1 cellular context compared by ENCODE assay signal in the genomic region with DNA sequence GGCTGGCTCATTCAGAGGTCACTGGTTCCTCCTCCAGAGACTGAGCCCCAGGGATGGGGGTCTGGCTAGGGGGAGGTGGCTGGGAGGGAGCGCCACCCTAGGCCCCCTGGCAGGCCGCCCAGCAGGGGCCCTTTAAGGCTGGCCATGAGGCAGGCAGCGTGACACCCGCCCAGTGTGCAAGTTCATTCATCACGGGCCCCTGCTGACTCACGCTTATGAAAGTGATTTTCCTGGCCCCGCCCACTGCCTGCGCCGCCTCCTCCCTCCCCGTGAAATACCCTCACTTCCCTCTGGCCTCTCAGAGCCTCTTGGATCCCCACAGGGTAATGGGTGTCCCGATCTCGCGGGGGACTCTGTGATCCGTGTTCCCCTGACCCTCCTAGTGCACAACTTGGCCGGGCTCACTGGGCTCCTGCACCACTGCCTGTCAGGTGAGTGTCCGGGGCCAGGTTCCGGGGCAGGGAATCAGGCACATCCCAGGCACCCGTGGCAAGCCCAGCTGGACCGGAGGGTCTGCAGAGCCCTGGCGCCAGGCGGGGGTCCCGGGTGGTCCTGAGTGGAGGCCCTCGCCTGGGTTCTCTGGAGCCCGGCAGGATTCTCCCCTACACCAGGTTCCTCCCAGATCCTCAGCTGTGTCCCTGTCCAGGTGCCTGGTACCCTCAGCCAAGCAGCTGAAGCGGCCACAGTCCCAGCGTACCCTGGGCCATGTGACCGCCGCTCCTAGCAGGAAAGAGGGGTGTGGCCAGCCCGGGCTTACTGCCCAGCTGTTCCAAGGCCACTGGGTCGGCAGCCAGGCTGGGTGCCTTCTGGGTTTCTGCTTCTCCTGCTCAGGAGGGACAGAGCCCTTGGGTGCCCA.
TF ChIP-seq lines count a peak whose summit lies in the region.

A gene with protein sequence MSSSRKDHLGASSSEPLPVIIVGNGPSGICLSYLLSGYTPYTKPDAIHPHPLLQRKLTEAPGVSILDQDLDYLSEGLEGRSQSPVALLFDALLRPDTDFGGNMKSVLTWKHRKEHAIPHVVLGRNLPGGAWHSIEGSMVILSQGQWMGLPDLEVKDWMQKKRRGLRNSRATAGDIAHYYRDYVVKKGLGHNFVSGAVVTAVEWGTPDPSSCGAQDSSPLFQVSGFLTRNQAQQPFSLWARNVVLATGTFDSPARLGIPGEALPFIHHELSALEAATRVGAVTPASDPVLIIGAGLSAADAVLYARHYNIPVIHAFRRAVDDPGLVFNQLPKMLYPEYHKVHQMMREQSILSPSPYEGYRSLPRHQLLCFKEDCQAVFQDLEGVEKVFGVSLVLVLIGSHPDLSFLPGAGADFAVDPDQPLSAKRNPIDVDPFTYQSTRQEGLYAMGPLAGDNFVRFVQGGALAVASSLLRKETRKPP (plus strand): TSS at position 301 of the 856 bp plus-strand sequence. CDS start 4,432 bp downstream, outside the sequence.

TF ChIP-seq in HepG2, 621 proteins besides CTCF, POLR2A, EP300 and RAD21 (continued from another document and continues in another):
- TF ChIP-seq, protein P1, sequence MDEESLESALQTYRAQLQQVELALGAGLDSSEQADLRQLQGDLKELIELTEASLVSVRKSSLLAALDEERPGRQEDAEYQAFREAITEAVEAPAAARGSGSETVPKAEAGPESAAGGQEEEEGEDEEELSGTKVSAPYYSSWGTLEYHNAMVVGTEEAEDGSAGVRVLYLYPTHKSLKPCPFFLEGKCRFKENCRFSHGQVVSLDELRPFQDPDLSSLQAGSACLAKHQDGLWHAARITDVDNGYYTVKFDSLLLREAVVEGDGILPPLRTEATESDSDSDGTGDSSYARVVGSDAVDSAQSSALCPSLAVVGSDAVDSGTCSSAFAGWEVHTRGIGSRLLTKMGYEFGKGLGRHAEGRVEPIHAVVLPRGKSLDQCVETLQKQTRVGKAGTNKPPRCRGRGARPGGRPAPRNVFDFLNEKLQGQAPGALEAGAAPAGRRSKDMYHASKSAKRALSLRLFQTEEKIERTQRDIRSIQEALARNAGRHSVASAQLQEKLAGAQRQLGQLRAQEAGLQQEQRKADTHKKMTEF (CRISPR knock-in tag; IDR thresholded peaks at IDR 0.05): peak; percentile 61; the same call in 1 of the 2 replicates
- TF ChIP-seq THYN1 (CRISPR knock-in tag; IDR thresholded peaks at IDR 0.05; ENCODE audit: borderline replicate concordance, low read depth) (0 out of 2 replicates have a peak, but pooled peaks have one; percentile 32), NCOA5 (CRISPR knock-in tag; IDR thresholded peaks at IDR 0.05) (no peak), NCOA1 (CRISPR knock-in tag; IDR thresholded peaks at IDR 0.05) (no peak), MIER2 (CRISPR knock-in tag; IDR thresholded peaks at IDR 0.05) (peak; percentile 67), NFE2L2 (IDR thresholded peaks at IDR 0.05; ENCODE audit: low read length) (peak; percentile 98), MTA3 (CRISPR knock-in tag; IDR thresholded peaks at IDR 0.05) (no peak), ZNF33A (CRISPR knock-in tag; IDR thresholded peaks at IDR 0.05; ENCODE audit: borderline replicate concordance) (no peak), MTF2 (CRISPR knock-in tag; IDR thresholded peaks at IDR 0.05; ENCODE audit: borderline replicate concordance) (no peak), KAT7 (CRISPR knock-in tag; IDR thresholded peaks at IDR 0.05; ENCODE audit: borderline replicate concordance) (no peak; the same call in 1 of the 2 replicates), MBD4 (IDR thresholded peaks at IDR 0.05; ENCODE audit: borderline replicate concordance, low read length) (no peak), ZNF253 (CRISPR knock-in tag; IDR thresholded peaks at IDR 0.05; ENCODE audit: borderline replicate concordance) (no peak), ZNF672 (CRISPR knock-in tag; IDR thresholded peaks at IDR 0.05) (no peak), GABPA (IDR thresholded peaks at IDR 0.05; ENCODE audit: low read depth, low read length) (no peak), GABPA (CRISPR knock-in tag; IDR thresholded peaks at IDR 0.05; ENCODE audit: low read depth) (peak; percentile 24; the same call in 1 of the 2 replicates), KLF9 (CRISPR knock-in tag; IDR thresholded peaks at IDR 0.05; ENCODE audit: low read depth) (peak; percentile 99), ZSCAN25 (CRISPR knock-in tag; IDR thresholded peaks at IDR 0.05) (0 out of 2 replicates have a peak, but pooled peaks have one; percentile 71), RAD51 (IDR thresholded peaks at IDR 0.05; ENCODE audit: borderline replicate concordance) (no peak)
- TF ChIP-seq, protein P2, sequence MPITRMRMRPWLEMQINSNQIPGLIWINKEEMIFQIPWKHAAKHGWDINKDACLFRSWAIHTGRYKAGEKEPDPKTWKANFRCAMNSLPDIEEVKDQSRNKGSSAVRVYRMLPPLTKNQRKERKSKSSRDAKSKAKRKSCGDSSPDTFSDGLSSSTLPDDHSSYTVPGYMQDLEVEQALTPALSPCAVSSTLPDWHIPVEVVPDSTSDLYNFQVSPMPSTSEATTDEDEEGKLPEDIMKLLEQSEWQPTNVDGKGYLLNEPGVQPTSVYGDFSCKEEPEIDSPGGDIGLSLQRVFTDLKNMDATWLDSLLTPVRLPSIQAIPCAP (CRISPR knock-in tag; IDR thresholded peaks at IDR 0.05; ENCODE audit: low read depth): no peak
- TF ChIP-seq, protein P3, sequence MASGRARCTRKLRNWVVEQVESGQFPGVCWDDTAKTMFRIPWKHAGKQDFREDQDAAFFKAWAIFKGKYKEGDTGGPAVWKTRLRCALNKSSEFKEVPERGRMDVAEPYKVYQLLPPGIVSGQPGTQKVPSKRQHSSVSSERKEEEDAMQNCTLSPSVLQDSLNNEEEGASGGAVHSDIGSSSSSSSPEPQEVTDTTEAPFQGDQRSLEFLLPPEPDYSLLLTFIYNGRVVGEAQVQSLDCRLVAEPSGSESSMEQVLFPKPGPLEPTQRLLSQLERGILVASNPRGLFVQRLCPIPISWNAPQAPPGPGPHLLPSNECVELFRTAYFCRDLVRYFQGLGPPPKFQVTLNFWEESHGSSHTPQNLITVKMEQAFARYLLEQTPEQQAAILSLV (CRISPR knock-in tag; IDR thresholded peaks at IDR 0.05; ENCODE audit: borderline replicate concordance): peak; percentile 69; the same call in 1 of the 2 replicates
- TF ChIP-seq, protein P4, sequence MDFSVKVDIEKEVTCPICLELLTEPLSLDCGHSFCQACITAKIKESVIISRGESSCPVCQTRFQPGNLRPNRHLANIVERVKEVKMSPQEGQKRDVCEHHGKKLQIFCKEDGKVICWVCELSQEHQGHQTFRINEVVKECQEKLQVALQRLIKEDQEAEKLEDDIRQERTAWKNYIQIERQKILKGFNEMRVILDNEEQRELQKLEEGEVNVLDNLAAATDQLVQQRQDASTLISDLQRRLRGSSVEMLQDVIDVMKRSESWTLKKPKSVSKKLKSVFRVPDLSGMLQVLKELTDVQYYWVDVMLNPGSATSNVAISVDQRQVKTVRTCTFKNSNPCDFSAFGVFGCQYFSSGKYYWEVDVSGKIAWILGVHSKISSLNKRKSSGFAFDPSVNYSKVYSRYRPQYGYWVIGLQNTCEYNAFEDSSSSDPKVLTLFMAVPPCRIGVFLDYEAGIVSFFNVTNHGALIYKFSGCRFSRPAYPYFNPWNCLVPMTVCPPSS (IDR thresholded peaks at IDR 0.05): no peak
- TF ChIP-seq, protein P5, sequence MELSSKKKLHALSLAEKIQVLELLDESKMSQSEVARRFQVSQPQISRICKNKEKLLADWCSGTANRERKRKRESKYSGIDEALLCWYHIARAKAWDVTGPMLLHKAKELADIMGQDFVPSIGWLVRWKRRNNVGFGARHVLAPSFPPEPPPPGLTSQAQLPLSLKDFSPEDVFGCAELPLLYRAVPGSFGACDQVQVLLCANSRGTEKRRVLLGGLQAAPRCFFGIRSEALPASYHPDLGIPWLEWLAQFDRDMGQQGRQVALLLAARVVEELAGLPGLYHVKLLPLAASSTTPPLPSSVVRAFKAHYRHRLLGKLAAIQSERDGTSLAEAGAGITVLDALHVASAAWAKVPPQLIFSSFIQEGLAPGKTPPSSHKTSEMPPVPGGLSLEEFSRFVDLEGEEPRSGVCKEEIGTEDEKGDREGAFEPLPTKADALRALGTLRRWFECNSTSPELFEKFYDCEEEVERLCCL (CRISPR knock-in tag; IDR thresholded peaks at IDR 0.05; ENCODE audit: borderline replicate concordance): peak; percentile 73; the same call in 1 of the 2 replicates
- TF ChIP-seq, protein P6, sequence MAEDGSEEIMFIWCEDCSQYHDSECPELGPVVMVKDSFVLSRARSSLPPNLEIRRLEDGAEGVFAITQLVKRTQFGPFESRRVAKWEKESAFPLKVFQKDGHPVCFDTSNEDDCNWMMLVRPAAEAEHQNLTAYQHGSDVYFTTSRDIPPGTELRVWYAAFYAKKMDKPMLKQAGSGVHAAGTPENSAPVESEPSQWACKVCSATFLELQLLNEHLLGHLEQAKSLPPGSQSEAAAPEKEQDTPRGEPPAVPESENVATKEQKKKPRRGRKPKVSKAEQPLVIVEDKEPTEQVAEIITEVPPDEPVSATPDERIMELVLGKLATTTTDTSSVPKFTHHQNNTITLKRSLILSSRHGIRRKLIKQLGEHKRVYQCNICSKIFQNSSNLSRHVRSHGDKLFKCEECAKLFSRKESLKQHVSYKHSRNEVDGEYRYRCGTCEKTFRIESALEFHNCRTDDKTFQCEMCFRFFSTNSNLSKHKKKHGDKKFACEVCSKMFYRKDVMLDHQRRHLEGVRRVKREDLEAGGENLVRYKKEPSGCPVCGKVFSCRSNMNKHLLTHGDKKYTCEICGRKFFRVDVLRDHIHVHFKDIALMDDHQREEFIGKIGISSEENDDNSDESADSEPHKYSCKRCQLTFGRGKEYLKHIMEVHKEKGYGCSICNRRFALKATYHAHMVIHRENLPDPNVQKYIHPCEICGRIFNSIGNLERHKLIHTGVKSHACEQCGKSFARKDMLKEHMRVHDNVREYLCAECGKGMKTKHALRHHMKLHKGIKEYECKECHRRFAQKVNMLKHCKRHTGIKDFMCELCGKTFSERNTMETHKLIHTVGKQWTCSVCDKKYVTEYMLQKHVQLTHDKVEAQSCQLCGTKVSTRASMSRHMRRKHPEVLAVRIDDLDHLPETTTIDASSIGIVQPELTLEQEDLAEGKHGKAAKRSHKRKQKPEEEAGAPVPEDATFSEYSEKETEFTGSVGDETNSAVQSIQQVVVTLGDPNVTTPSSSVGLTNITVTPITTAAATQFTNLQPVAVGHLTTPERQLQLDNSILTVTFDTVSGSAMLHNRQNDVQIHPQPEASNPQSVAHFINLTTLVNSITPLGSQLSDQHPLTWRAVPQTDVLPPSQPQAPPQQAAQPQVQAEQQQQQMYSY (CRISPR knock-in tag; IDR thresholded peaks at IDR 0.05): peak; percentile 91
- TF ChIP-seq, protein P7, sequence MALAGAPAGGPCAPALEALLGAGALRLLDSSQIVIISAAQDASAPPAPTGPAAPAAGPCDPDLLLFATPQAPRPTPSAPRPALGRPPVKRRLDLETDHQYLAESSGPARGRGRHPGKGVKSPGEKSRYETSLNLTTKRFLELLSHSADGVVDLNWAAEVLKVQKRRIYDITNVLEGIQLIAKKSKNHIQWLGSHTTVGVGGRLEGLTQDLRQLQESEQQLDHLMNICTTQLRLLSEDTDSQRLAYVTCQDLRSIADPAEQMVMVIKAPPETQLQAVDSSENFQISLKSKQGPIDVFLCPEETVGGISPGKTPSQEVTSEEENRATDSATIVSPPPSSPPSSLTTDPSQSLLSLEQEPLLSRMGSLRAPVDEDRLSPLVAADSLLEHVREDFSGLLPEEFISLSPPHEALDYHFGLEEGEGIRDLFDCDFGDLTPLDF (CRISPR knock-in tag; IDR thresholded peaks at IDR 0.05): peak; percentile 50; the same call in 1 of the 2 replicates
- TF ChIP-seq, protein P8, sequence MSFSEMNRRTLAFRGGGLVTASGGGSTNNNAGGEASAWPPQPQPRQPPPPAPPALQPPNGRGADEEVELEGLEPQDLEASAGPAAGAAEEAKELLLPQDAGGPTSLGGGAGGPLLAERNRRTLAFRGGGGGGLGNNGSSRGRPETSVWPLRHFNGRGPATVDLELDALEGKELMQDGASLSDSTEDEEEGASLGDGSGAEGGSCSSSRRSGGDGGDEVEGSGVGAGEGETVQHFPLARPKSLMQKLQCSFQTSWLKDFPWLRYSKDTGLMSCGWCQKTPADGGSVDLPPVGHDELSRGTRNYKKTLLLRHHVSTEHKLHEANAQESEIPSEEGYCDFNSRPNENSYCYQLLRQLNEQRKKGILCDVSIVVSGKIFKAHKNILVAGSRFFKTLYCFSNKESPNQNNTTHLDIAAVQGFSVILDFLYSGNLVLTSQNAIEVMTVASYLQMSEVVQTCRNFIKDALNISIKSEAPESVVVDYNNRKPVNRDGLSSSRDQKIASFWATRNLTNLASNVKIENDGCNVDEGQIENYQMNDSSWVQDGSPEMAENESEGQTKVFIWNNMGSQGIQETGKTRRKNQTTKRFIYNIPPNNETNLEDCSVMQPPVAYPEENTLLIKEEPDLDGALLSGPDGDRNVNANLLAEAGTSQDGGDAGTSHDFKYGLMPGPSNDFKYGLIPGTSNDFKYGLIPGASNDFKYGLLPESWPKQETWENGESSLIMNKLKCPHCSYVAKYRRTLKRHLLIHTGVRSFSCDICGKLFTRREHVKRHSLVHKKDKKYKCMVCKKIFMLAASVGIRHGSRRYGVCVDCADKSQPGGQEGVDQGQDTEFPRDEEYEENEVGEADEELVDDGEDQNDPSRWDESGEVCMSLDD (CRISPR knock-in tag; IDR thresholded peaks at IDR 0.05; ENCODE audit: borderline replicate concordance): 0 out of 2 replicates have a peak, but pooled peaks have one; percentile 55
- TF ChIP-seq, protein P9, sequence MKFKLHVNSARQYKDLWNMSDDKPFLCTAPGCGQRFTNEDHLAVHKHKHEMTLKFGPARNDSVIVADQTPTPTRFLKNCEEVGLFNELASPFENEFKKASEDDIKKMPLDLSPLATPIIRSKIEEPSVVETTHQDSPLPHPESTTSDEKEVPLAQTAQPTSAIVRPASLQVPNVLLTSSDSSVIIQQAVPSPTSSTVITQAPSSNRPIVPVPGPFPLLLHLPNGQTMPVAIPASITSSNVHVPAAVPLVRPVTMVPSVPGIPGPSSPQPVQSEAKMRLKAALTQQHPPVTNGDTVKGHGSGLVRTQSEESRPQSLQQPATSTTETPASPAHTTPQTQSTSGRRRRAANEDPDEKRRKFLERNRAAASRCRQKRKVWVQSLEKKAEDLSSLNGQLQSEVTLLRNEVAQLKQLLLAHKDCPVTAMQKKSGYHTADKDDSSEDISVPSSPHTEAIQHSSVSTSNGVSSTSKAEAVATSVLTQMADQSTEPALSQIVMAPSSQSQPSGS (CRISPR knock-in tag; IDR thresholded peaks at IDR 0.05): peak; percentile 42; the same call in 1 of the 2 replicates
- TF ChIP-seq, protein P10, sequence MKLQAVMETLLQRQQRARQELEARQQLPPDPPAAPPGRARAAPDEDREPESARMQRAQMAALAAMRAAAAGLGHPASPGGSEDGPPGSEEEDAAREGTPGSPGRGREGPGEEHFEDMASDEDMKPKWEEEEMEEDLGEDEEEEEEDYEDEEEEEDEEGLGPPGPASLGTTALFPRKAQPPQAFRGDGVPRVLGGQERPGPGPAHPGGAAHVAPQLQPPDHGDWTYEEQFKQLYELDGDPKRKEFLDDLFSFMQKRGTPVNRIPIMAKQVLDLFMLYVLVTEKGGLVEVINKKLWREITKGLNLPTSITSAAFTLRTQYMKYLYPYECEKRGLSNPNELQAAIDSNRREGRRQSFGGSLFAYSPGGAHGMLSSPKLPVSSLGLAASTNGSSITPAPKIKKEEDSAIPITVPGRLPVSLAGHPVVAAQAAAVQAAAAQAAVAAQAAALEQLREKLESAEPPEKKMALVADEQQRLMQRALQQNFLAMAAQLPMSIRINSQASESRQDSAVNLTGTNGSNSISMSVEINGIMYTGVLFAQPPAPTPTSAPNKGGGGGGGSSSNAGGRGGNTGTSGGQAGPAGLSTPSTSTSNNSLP (IDR thresholded peaks at IDR 0.05; ENCODE audit: low read depth, low read length): peak; percentile 50
